1 cellular context compared by ENCODE assay signal in the genomic region with DNA sequence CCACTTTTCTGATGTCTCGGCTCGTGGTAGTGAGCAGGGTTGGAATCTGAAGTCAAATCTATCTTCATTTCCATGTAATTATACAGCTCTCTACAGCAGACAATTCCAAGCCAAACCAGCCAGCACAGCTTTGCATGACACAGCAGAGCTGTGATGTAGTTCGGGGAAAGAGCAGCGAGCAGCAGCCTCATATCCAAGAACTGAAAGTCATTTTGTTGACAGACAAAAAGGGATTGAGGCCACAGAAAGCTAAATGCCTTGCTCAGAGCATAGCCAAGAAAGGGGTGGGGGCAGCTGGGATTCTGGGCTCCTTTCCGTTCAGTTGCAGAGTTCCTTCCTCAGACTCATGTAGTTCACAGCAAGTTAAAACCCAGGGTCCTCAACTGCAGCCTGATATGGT.
TF ChIP-seq lines count a peak whose summit lies in the region.

No MANE protein-coding gene starts in this region.

TF ChIP-seq in WTC11, 78 proteins besides CTCF, POLR2A, EP300 and RAD21 (continued from another document):
- TF ChIP-seq, protein P1, sequence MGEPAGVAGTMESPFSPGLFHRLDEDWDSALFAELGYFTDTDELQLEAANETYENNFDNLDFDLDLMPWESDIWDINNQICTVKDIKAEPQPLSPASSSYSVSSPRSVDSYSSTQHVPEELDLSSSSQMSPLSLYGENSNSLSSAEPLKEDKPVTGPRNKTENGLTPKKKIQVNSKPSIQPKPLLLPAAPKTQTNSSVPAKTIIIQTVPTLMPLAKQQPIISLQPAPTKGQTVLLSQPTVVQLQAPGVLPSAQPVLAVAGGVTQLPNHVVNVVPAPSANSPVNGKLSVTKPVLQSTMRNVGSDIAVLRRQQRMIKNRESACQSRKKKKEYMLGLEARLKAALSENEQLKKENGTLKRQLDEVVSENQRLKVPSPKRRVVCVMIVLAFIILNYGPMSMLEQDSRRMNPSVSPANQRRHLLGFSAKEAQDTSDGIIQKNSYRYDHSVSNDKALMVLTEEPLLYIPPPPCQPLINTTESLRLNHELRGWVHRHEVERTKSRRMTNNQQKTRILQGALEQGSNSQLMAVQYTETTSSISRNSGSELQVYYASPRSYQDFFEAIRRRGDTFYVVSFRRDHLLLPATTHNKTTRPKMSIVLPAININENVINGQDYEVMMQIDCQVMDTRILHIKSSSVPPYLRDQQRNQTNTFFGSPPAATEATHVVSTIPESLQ (CRISPR knock-in tag; IDR thresholded peaks at IDR 0.05), result no peak
- TF ChIP-seq, protein P2, sequence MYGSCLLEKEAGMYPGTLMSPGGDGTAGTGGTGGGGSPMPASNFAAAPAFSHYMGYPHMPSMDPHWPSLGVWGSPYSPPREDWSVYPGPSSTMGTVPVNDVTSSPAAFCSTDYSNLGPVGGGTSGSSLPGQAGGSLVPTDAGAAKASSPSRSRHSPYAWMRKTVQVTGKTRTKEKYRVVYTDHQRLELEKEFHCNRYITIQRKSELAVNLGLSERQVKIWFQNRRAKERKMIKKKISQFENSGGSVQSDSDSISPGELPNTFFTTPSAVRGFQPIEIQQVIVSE (CRISPR knock-in tag; IDR thresholded peaks at IDR 0.05; ENCODE audit: borderline replicate concordance), result no peak
- no peak for TF ChIP-seq NFE2L1 (CRISPR knock-in tag; IDR thresholded peaks at IDR 0.05)
- no peak for TF ChIP-seq ZNF671 (CRISPR knock-in tag; IDR thresholded peaks at IDR 0.05)
- no peak for TF ChIP-seq JUN (CRISPR knock-in tag; IDR thresholded peaks at IDR 0.05)
- no peak for TF ChIP-seq NR2C2 (CRISPR knock-in tag; IDR thresholded peaks at IDR 0.05)
- TF ChIP-seq OVOL2 (CRISPR knock-in tag; IDR thresholded peaks at IDR 0.05; ENCODE audit: borderline replicate concordance), result no peak
- no peak for TF ChIP-seq CBFB (CRISPR knock-in tag; IDR thresholded peaks at IDR 0.05; ENCODE audit: low read depth)
- no peak for TF ChIP-seq ZNF219 (CRISPR knock-in tag; IDR thresholded peaks at IDR 0.05; ENCODE audit: borderline replicate concordance)
- no peak for TF ChIP-seq ZNF317 (CRISPR knock-in tag; IDR thresholded peaks at IDR 0.05; ENCODE audit: borderline replicate concordance, low read depth)
